In the genomic region with DNA sequence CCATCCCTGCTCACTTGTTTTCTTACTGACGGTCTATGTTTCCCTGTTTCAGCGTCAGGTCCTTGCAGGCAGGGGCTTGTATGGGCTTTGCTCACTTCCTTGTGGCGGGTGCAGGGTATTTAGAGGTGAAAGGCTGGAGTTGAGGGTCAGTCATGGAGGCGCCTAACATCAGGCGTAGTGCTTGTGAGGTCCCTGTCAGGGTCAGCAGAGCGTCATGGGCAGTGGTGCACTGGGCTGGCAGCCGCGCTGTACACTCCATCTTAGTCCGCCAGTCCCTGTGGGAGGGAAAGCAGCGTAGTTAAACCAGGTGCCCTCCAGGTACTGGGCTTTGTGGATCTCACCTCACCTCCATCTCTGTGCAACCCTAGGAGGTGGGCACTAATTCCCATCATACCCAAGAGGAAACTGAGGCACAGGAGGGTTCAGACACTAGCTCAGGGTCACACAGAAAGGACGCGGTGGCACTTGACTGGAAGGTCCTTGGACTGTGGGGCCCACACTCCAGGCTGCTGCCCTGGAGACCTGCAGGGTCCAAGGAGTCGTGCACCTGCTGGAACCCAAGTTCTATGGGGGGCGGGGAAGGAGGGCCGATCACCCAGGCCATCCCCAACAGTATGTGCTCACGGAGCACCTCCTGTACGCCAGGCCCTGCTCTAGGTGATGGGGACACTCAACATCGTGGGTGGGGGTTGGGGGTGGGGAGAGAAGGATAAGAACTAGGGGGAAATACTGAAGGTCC, we compare ENCODE assay signal across 12 cellular contexts. TPM values are rescaled to one million over a fixed set of nuclear protein-coding genes. Genes with fewer than 3 reads are reported as not detected.
DNase-seq lines count a peak whose midpoint lies in the region; ATAC-seq and TF ChIP-seq lines count a peak whose summit lies in the region.
"Had no signal": no experiment of that assay in that cellular context is flagged by ENCODE, and none has a peak within 500 bp of the region (broad histone marks: within the 10 kb centered on the region; RNA-seq: fewer than 3 reads in every experiment).

No MANE protein-coding gene starts in this region.

- in situ Hi-C loops in IMR-90 (cut with MboI; ENCODE audit: low sequenced_read_pairs), result no loop called here

- no peak overlapping the region for H3K27ac ChIP-seq in CD8-positive, alpha-beta T cell (ENCODE audit: low read depth, low read length)
- H3K27ac ChIP-seq in IMR-90 (ENCODE audit: insufficient read depth, low read length), result no peak overlapping the region
- no peak overlapping the region for H3K27ac ChIP-seq in osteoblast (ENCODE audit: low read depth, low read length)

- H2BK5ac ChIP-seq in IMR-90 (ENCODE audit: low read depth, low read length, poor library complexity, severe bottlenecking), result no peak overlapping the region

- TF ChIP-seq POLR2A in IMR-90 (IDR thresholded peaks at IDR 0.05; ENCODE audit: low read depth, low read length), result no peak

- no peak overlapping the region for H3K9ac ChIP-seq in IMR-90 (ENCODE audit: low read depth, low read length)

- H3K9me1 ChIP-seq in IMR-90 (ENCODE audit: insufficient read depth, low read length), result peaks cover 23% of the 10 kb centered on the region

- DNase-seq in CD8-positive, alpha-beta T cell, result no peak
- no peak for DNase-seq in IMR-90
- DNase-seq in central memory CD8-positive, alpha-beta T cell (ENCODE audit: low spot score in 2 of 2), result no peak
- DNase-seq in osteoblast (ENCODE audit: insufficient read length, low spot score, missing footprints), result peak; percentile 73
- no peak for DNase-seq in NCI-H1436 (lab: John Stamatoyannopoulos, UW)
- DNase-seq in NCI-H2171 treated with DMSO at 0.1 percent for 48 hours (lab: John Stamatoyannopoulos, UW), result no peak
- DNase-seq in NCI-H2196 treated with DMSO at 0.1 percent for 48 hours (lab: John Stamatoyannopoulos, UW; ENCODE audit: unreplicated experiment), result no peak
- DNase-seq: GF-D8, NCI-H1092 treated with DMSO at 0.1 percent for 48 hours, NCI-H446 had no signal

- no TSS peak for BruUV-seq in IMR-90 (replicated peaks; lab: Mats Ljungman, UMichigan)

- WGBS in IMR-90 (ENCODE audit: extremely low coverage in 2 of 2, insufficient read length in 1 of 2), 2 experiments, result 93% methylated on average over 3 of the region's 18 CpGs; no CpG with 5 or more reads in 1 of the 2 experiments

- no peaks in the 10 kb centered on the region for H3K27me3 Mint-ChIP-seq in CD8-positive, alpha-beta T cell (ENCODE audit: low read depth)
- H3K27me3 Mint-ChIP-seq in central memory CD8-positive, alpha-beta T cell, result no peaks in the 10 kb centered on the region

- no peak overlapping the region for H3K4me3 ChIP-seq in CD8-positive, alpha-beta T cell (ENCODE audit: low read depth, low read length)
- H3K4me3 ChIP-seq in IMR-90 (ENCODE audit: insufficient read depth, low read depth, low read length) (no peak overlapping the region), osteoblast (ENCODE audit: insufficient read depth, low read length) (no peak overlapping the region)
- H3K4me3 ChIP-seq: breast epithelium, gastroesophageal sphincter had no signal

- H2BK15ac ChIP-seq in IMR-90 (ENCODE audit: low read depth, low read length), result no peak overlapping the region

- H4K8ac ChIP-seq in IMR-90 (ENCODE audit: low read depth in 2 of 2, low read length in 2 of 2), result no peak overlapping the region

- no peaks in the 10 kb centered on the region for H3K9me3 Mint-ChIP-seq in CD8-positive, alpha-beta T cell
- H3K9me3 Mint-ChIP-seq in central memory CD8-positive, alpha-beta T cell, result no peaks in the 10 kb centered on the region

- no peak overlapping the region for H3K18ac ChIP-seq in IMR-90 (ENCODE audit: low read depth, low read length)

- H3K79me2 ChIP-seq in osteoblast (ENCODE audit: insufficient read depth, low read length), result peaks cover 59% of the 10 kb centered on the region

- peaks cover 61% of the 10 kb centered on the region for H3K36me3 Mint-ChIP-seq in CD8-positive, alpha-beta T cell
- H3K36me3 Mint-ChIP-seq in central memory CD8-positive, alpha-beta T cell (ENCODE audit: insufficient read depth), result peaks cover 23% of the 10 kb centered on the region

- dilution Hi-C loops in IMR-90 (cut with HindIII; ENCODE audit: low sequenced_read_pairs, unreplicated experiment), result no loop called here

- H3K4me1 ChIP-seq in CD8-positive, alpha-beta T cell (ENCODE audit: insufficient read depth, low read length), result peaks cover 41% of the 10 kb centered on the region
- H3K4me1 ChIP-seq in IMR-90 (ENCODE audit: control insufficient read depth, insufficient read depth, low read length), result peaks cover 19% of the 10 kb centered on the region
- H3K4me1 ChIP-seq in osteoblast (ENCODE audit: insufficient read depth, low read length), result peaks cover 29% of the 10 kb centered on the region

- H3K14ac ChIP-seq in IMR-90 (replicated peaks; ENCODE audit: low read depth, low read length), result no peak overlapping the region

- POLR2A ChIA-PET in CD8-positive, alpha-beta T cell (lab: Charles Lee), result interaction anchor here (1.8 kb wide), 1 partner anchor 32 kb away, joined by 7 read pairs; no protein-coding TSS in a partner anchor
- POLR2A ChIA-PET in IMR-90 (lab: Charles Lee; ENCODE audit: unreplicated experiment), result no interaction called here

- TF ChIP-seq CTCF in CD8-positive, alpha-beta T cell (IDR thresholded peaks at IDR 0.05), result no peak
- TF ChIP-seq CTCF in IMR-90 (conservative IDR thresholded peaks at IDR 0.05; ENCODE audit: low read depth, low read length) (no peak), osteoblast (IDR thresholded peaks at IDR 0.05; ENCODE audit: extremely low read depth, low read depth, low read length) (no peak)

- TF ChIP-seq RAD21 in IMR-90 (IDR thresholded peaks at IDR 0.05; ENCODE audit: low read length), result no peak

- peaks cover 55% of the 10 kb centered on the region for H3K4me1 Mint-ChIP-seq in CD8-positive, alpha-beta T cell (ENCODE audit: low read depth)
- H3K4me1 Mint-ChIP-seq in central memory CD8-positive, alpha-beta T cell, result peaks cover 56% of the 10 kb centered on the region

- H2AFZ ChIP-seq in IMR-90 (replicated peaks; ENCODE audit: low read length, poor library complexity) (peak overlapping the region; percentile 37), osteoblast (ENCODE audit: low read length) (no peak overlapping the region)

- H2AK5ac ChIP-seq in IMR-90 (ENCODE audit: low read depth, low read length), result 0 out of 2 replicates have a peak overlapping the region, but pooled peaks have one; percentile 28

- no peak overlapping the region for H2BK20ac ChIP-seq in IMR-90 (ENCODE audit: low read depth, low read length)

- intact Hi-C loops in CD8-positive, alpha-beta T cell (cut with DNase I, micrococcal nuclease), result loop anchor here in 1 of 2 experiments (5.0 kb wide), 1 partner anchor 208 kb away; no protein-coding TSS in a partner anchor
- intact Hi-C loops in IMR-90 (cut with micrococcal nuclease), result no loop called here

- H3K4me2 ChIP-seq in IMR-90 (ENCODE audit: low read depth, low read length), result no peak overlapping the region
- H3K4me2 ChIP-seq in osteoblast (ENCODE audit: insufficient read depth, low read length), result no peak overlapping the region

- H2BK120ac ChIP-seq in IMR-90 (ENCODE audit: low read depth, low read length), result no peak overlapping the region

- no peaks in the 10 kb centered on the region for H3K27me3 ChIP-seq in CD8-positive, alpha-beta T cell (ENCODE audit: insufficient read depth, low read length)
- H3K27me3 ChIP-seq in IMR-90 (ENCODE audit: control insufficient read depth, insufficient read depth, low read length), result no peaks in the 10 kb centered on the region
- H3K27me3 ChIP-seq in osteoblast (ENCODE audit: insufficient read depth, low read length), result no peaks in the 10 kb centered on the region
- H3K27me3 ChIP-seq: breast epithelium, gastroesophageal sphincter had no signal

- no peaks in the 10 kb centered on the region for H3K9me3 ChIP-seq in CD8-positive, alpha-beta T cell (ENCODE audit: low read length)
- no peaks in the 10 kb centered on the region for H3K9me3 ChIP-seq in IMR-90 (ENCODE audit: control insufficient read depth, insufficient read depth, low read length)
- no peaks in the 10 kb centered on the region for H3K9me3 ChIP-seq in osteoblast (ENCODE audit: low read depth, low read length)
- H3K9me3 ChIP-seq: breast epithelium, gastroesophageal sphincter had no signal

- no peak overlapping the region for H3K4me3 Mint-ChIP-seq in CD8-positive, alpha-beta T cell
- H3K4me3 Mint-ChIP-seq in central memory CD8-positive, alpha-beta T cell, result no peak overlapping the region

- CTCF ChIA-PET in CD8-positive, alpha-beta T cell (lab: Charles Lee), result interaction anchor here (1.3 to 5.5 kb wide), 4 partner anchors 9 to 32 kb away, joined by 3 to 68 read pairs (median 24); no protein-coding TSS in a partner anchor
- CTCF ChIA-PET in IMR-90 (lab: Yijun Ruan, JAX), result no interaction called here

- peak overlapping the region; percentile 98 for H3K27ac Mint-ChIP-seq in CD8-positive, alpha-beta T cell
- peak overlapping the region; percentile 89 for H3K27ac Mint-ChIP-seq in central memory CD8-positive, alpha-beta T cell (ENCODE audit: low read depth)

- no peak overlapping the region for H2AK9ac ChIP-seq in IMR-90 (replicated peaks; ENCODE audit: low read depth, low read length, poor library complexity)

- no peak overlapping the region for H4K91ac ChIP-seq in IMR-90 (ENCODE audit: insufficient read depth, low read depth, low read length)

- H3K4ac ChIP-seq in IMR-90 (ENCODE audit: low read depth, low read length), result no peak overlapping the region

- no peak overlapping the region for H4K5ac ChIP-seq in IMR-90 (ENCODE audit: low read depth, low read length)

- H4K20me1 ChIP-seq in IMR-90 (ENCODE audit: insufficient read depth, low read length) (peaks cover 63% of the 10 kb centered on the region), osteoblast (ENCODE audit: insufficient read depth, low read length) (peaks cover 53% of the 10 kb centered on the region)

- no peak for ATAC-seq in CD8-positive, alpha-beta T cell
- ATAC-seq in IMR-90 (ENCODE audit: low read depth), result no peak
- no peak for ATAC-seq in central memory CD8-positive, alpha-beta T cell (replicated peaks; ENCODE audit: extremely low read depth, poor library complexity, severe bottlenecking)
- ATAC-seq: gastroesophageal sphincter had no signal

- no peak overlapping the region for H3K56ac ChIP-seq in IMR-90 (ENCODE audit: extremely low read depth, insufficient read depth, low read length)

- H3K23ac ChIP-seq in IMR-90 (ENCODE audit: low read depth, low read length), result no peak overlapping the region

- peaks cover 23% of the 10 kb centered on the region for H3K36me3 ChIP-seq in CD8-positive, alpha-beta T cell (ENCODE audit: insufficient read depth, low read length)
- H3K36me3 ChIP-seq in IMR-90 (ENCODE audit: control insufficient read depth, insufficient read depth, low read length) (peaks cover 23% of the 10 kb centered on the region), osteoblast (ENCODE audit: insufficient read depth, low read length) (peaks cover 11% of the 10 kb centered on the region)
- H3K36me3 ChIP-seq: breast epithelium had no signal

- H3K79me1 ChIP-seq in IMR-90 (ENCODE audit: low read depth in 1 of 2, low read length in 2 of 2), result peaks cover 26 to 86% of the 10 kb centered on the region in 2 experiments

RNA-seq across cellular contexts. Expression of gene GRAMD1A, which starts 4.6 kb away (rescaled TPM):
- 100 to 1,000 TPM; 207 to 221 TPM for total RNA-seq in CD8-positive, alpha-beta T cell
- total RNA-seq in IMR-90 (2012; rRNA removed), result 11.1 and 11.4 TPM in 2 replicates
- polyA plus RNA-seq in IMR-90 (2012; rRNA removed), result 63.0 and 65.2 TPM in 2 replicates
- 50.3 and 62.6 TPM in 2 replicates for polyA plus RNA-seq in IMR-90 (2012; cell fraction: cytosol; rRNA removed)
- 115 and 162 TPM in 2 replicates for polyA plus RNA-seq in IMR-90 (2012; cell fraction: nucleus; rRNA removed; ENCODE audit: low replicate concordance)
- total RNA-seq in osteoblast, result 29.7 and 33.6 TPM in 2 replicates

RNA-seq across cellular contexts. Expression of gene SCN1B, which starts 25.6 kb away (rescaled TPM):
- 1 to 10 TPM; 1.9 to 2.3 TPM for total RNA-seq in CD8-positive, alpha-beta T cell
- total RNA-seq in IMR-90 (2012; rRNA removed) (2.0 and 2.2 TPM in 2 replicates), osteoblast (4.7 and 5.6 TPM in 2 replicates)
- 9.6 and 10.6 TPM in 2 replicates for polyA plus RNA-seq in IMR-90 (2012; rRNA removed)
- polyA plus RNA-seq in IMR-90 (2012; cell fraction: cytosol; rRNA removed), result 5.9 and 7.9 TPM in 2 replicates
- polyA plus RNA-seq in IMR-90 (2012; cell fraction: nucleus; rRNA removed; ENCODE audit: low replicate concordance), result 11.5 and 12.8 TPM in 2 replicates

RNA-seq across cellular contexts. Expression of gene HPN, which starts 36.8 kb away (rescaled TPM):
- not detected for total RNA-seq in CD8-positive, alpha-beta T cell
- total RNA-seq in IMR-90 (2012; rRNA removed) (not detected in 2 replicates), osteoblast (under 0.01 and 0.29 TPM in 2 replicates)
- not detected in 2 replicates for polyA plus RNA-seq in IMR-90 (2012; rRNA removed)
- polyA plus RNA-seq in IMR-90 (2012; cell fraction: cytosol; rRNA removed), result not detected in 2 replicates
- 0.08 TPM in 1 of 2 replicates, not detected in the other for polyA plus RNA-seq in IMR-90 (2012; cell fraction: nucleus; rRNA removed; ENCODE audit: low replicate concordance)

RNA-seq across cellular contexts. Expression of gene ZNF792, which starts 40.7 kb away (rescaled TPM):
- total RNA-seq in CD8-positive, alpha-beta T cell, result 1 to 10 TPM; 5.0 to 5.7 TPM
- 3.9 and 4.8 TPM in 2 replicates for total RNA-seq in IMR-90 (2012; rRNA removed)
- polyA plus RNA-seq in IMR-90 (2012; rRNA removed), result 1.2 and 1.5 TPM in 2 replicates
- polyA plus RNA-seq in IMR-90 (2012; cell fraction: cytosol; rRNA removed), result 0.42 and 0.69 TPM in 2 replicates
- polyA plus RNA-seq in IMR-90 (2012; cell fraction: nucleus; rRNA removed; ENCODE audit: low replicate concordance), result 0.84 and 1.6 TPM in 2 replicates
- total RNA-seq in osteoblast, result 6.2 TPM in 2 replicates
